8 cellular contexts compared by ENCODE assay signal in genomic region chr3:133927543-133928066, GRCh38.
DNase-seq lines count a peak whose midpoint lies in the region; ATAC-seq and TF ChIP-seq lines count a peak whose summit lies in the region.

No MANE protein-coding gene starts in this region.

- TF ChIP-seq CTCF in astrocyte of the spinal cord (IDR thresholded peaks at IDR 0.05; ENCODE audit: low read depth, low read length): peak; percentile 61

- ATAC-seq in GM19023 (IDR thresholded peaks at IDR 0.05; ENCODE audit: unreplicated experiment) (peak; percentile 85), HG03442 (IDR thresholded peaks at IDR 0.05; ENCODE audit: unreplicated experiment) (peak; percentile 67)

- H3K4me3 ChIP-seq in astrocyte of the spinal cord (ENCODE audit: low read depth, low read length): peak overlapping the region; percentile 40

- in situ Hi-C loops in astrocyte of the spinal cord (cut with HindIII; ENCODE audit: low sequenced_read_pairs): no loop called here

- DNase-seq in AG08395 (ENCODE audit: low spot score) (peak; percentile 78), T-helper 9 cell (peak; percentile 76), astrocyte of the spinal cord (ENCODE audit: low read depth, low spot score) (peak; percentile 15), iPS-NIHi11 (ENCODE audit: low spot score) (peak; percentile 94), RKO (ENCODE audit: low spot score) (no peak)
- DNase-seq in stimulated activated CD4-positive, alpha-beta T cell treated with anti-CD3 and anti-CD28 coated beads, Interleukin-12 subunit alpha, Interleukin-12 subunit beta, amount 100 ng/mL, for 24 hours (ENCODE audit: low read depth in 2 of 2): peak; percentile 25 to 56
